Comparison of ENCODE assay signal across 21 cellular contexts in the genomic region with DNA sequence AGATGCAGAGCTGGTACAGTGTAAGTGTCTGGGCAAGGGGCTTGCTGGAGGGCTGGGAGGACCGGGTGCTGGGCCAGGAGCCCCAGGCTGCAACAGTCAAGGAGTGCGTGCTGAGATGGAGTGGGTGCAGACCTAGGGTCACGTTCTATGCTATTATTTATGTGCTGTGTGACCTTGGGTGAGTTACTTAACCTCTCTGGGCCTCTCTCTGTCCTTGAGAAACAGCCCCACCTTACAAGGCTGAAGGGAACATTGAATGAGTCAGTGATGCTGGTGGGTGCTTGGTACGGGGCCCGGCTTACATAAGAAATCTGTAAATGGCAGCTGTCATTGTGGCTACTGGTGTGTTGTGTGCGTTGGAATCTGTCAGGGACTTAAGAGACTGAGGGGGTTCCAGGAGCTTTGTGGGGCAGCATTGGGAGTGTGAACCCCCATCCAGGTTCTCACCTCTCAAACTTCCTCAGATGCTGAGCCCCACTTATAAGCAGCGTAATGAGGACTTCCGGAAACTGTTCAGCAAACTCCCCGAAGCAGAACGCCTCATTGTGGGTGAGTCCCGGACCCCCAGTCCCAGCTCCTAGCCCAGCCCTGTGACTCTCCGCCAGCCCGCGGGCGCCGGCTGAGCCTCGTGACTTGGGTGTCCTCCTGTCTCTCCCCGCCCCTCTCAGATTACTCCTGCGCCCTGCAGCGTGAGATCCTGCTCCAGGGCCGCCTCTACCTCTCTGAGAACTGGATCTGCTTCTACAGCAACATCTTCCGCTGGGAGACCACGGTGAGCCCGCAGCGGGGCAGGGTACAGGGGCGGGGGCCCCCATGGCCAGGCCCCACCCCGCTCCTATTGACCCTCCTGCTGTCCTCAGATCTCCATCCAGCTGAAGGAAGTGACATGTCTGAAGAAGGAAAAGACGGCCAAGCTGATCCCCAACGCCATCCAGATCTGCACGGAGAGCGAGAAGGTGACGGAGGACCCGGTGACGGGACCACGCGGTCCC. TPM values are rescaled to one million over a fixed set of nuclear protein-coding genes. Genes with fewer than 3 reads are reported as not detected.
A peak's percentile ranks its signal among the peaks of the same experiment; 100 is the strongest.
DNase-seq lines count a peak whose midpoint lies in the region; ATAC-seq, FAIRE-seq and TF ChIP-seq lines count a peak whose summit lies in the region.
"Had no signal": no experiment of that assay in that cellular context is flagged by ENCODE, and none has a peak within 500 bp of the region (broad histone marks: within the 10 kb centered on the region; RNA-seq: fewer than 3 reads in every experiment).

No MANE protein-coding gene starts in this region.

- TF ChIP-seq POLR2A in H1 (IDR thresholded peaks at IDR 0.05; ENCODE audit: control extremely low read depth in 1 of 2, low read depth in 2 of 2, low read length in 2 of 2): no peak
- TF ChIP-seq POLR2A in esophagus muscularis mucosa (IDR thresholded peaks at IDR 0.05; ENCODE audit: low read depth): no peak

- no peaks in the 10 kb centered on the region for H3K27me3 Mint-ChIP-seq in activated CD8-positive, alpha-beta memory T cell treated with anti-CD3 and anti-CD28 coated beads, Interleukin-2, amount 10 ng/mL, durations not matched to agents 7 days and 5 days
- H3K27me3 Mint-ChIP-seq in Caco-2 (ENCODE audit: insufficient read depth, unreplicated experiment): no peaks in the 10 kb centered on the region
- H3K27me3 Mint-ChIP-seq in stimulated activated memory B cell treated with anti-CD40 and anti-IgM and Interleukin-4, amounts not matched to agents 10 μg/mL and 1 μg/mL and 100 μg/mL, for 72 hours: no peaks in the 10 kb centered on the region

- H3K27ac Mint-ChIP-seq in activated CD8-positive, alpha-beta memory T cell treated with anti-CD3 and anti-CD28 coated beads, Interleukin-2, amount 10 ng/mL, durations not matched to agents 7 days and 5 days: peak overlapping the region; percentile 31
- peak overlapping the region; percentile 23 for H3K27ac Mint-ChIP-seq in Caco-2 (ENCODE audit: unreplicated experiment)
- peak overlapping the region; percentile 13 for H3K27ac Mint-ChIP-seq in stimulated activated memory B cell treated with anti-CD40 and anti-IgM and Interleukin-4, amounts not matched to agents 10 μg/mL and 1 μg/mL and 100 μg/mL, for 72 hours

- H4K20me1 ChIP-seq in H1 (replicated peaks in 1 of 2; ENCODE audit: control insufficient read depth in 1 of 2, insufficient read depth in 2 of 2, low read length in 2 of 2): peaks cover 14 to 28% of the 10 kb centered on the region in 2 experiments

- peaks cover 40% of the 10 kb centered on the region for H3K36me3 Mint-ChIP-seq in activated CD8-positive, alpha-beta memory T cell treated with anti-CD3 and anti-CD28 coated beads, Interleukin-2, amount 10 ng/mL, durations not matched to agents 7 days and 5 days
- H3K36me3 Mint-ChIP-seq in Caco-2 (ENCODE audit: insufficient read depth, unreplicated experiment): peaks cover 95% of the 10 kb centered on the region
- peaks cover 66% of the 10 kb centered on the region for H3K36me3 Mint-ChIP-seq in stimulated activated memory B cell treated with anti-CD40 and anti-IgM and Interleukin-4, amounts not matched to agents 10 μg/mL and 1 μg/mL and 100 μg/mL, for 72 hours

- no peak overlapping the region for H2BK5ac ChIP-seq in H1 (ENCODE audit: low read depth, low read length)

- H2AFZ ChIP-seq in H1 (ENCODE audit: low read length): no peak overlapping the region

- no peak overlapping the region for H3K4me3 Mint-ChIP-seq in activated CD8-positive, alpha-beta memory T cell treated with anti-CD3 and anti-CD28 coated beads, Interleukin-2, amount 10 ng/mL, durations not matched to agents 7 days and 5 days
- H3K4me3 Mint-ChIP-seq in Caco-2 (ENCODE audit: unreplicated experiment): no peak overlapping the region
- H3K4me3 Mint-ChIP-seq in stimulated activated memory B cell treated with anti-CD40 and anti-IgM and Interleukin-4, amounts not matched to agents 10 μg/mL and 1 μg/mL and 100 μg/mL, for 72 hours: no peak overlapping the region

- H3K4me1 Mint-ChIP-seq in activated CD8-positive, alpha-beta memory T cell treated with anti-CD3 and anti-CD28 coated beads, Interleukin-2, amount 10 ng/mL, durations not matched to agents 7 days and 5 days: peaks cover 51% of the 10 kb centered on the region
- peaks cover 32% of the 10 kb centered on the region for H3K4me1 Mint-ChIP-seq in Caco-2 (ENCODE audit: low read depth, unreplicated experiment)
- H3K4me1 Mint-ChIP-seq in stimulated activated memory B cell treated with anti-CD40 and anti-IgM and Interleukin-4, amounts not matched to agents 10 μg/mL and 1 μg/mL and 100 μg/mL, for 72 hours: peaks cover 57% of the 10 kb centered on the region

- H4K8ac ChIP-seq in H1 (ENCODE audit: extremely low read depth, insufficient read depth, low read length): peak overlapping the region; percentile 53; the same call in 1 of the 2 replicates

- no peak overlapping the region for H3K4ac ChIP-seq in H1 (replicated peaks; ENCODE audit: insufficient read length, low read depth, low read length)

- H2BK20ac ChIP-seq in H1 (ENCODE audit: low read length): no peak overlapping the region

- H3K9ac ChIP-seq in H1 (replicated peaks in 1 of 4; ENCODE audit: extremely low read depth in 1 of 4, low read depth in 3 of 4, low read length in 3 of 4): no peak overlapping the region

- H3K9me3 ChIP-seq in Caco-2 (no peaks in the 10 kb centered on the region), H1 (ENCODE audit: insufficient read depth in 2 of 2, low read depth in 1 of 2, low read length in 1 of 2) (no peaks in the 10 kb centered on the region), esophagus muscularis mucosa (no peaks in the 10 kb centered on the region)
- H3K9me3 ChIP-seq: MG63, prostate gland, vagina had no signal

- H3K23me2 ChIP-seq in H1 (ENCODE audit: low read depth, low read length): no peaks in the 10 kb centered on the region

- peaks cover 2 to 29% of the 10 kb centered on the region in 2 experiments; a peak in 3 of 4 replicates for H3K79me2 ChIP-seq in H1 (ENCODE audit: control insufficient read depth in 1 of 2, insufficient read depth in 2 of 2, low read length in 2 of 2)

- H3K56ac ChIP-seq in H1 (replicated peaks; ENCODE audit: insufficient read length, low read depth, low read length): no peak overlapping the region

- WGBS in H1 (ENCODE audit: extremely low coverage in 1 of 2, insufficient coverage in 1 of 2, insufficient read length in 1 of 2, insufficient replicate concordance in 2 of 2, low coverage in 1 of 2, low lambda C conversion rate in 2 of 2, missing lambda C conversion rate in 1 of 2), 2 experiments: 86% methylated on average over 27 of the region's 36 CpGs; no CpG with 5 or more reads in 1 of the 2 experiments
- 92% methylated on average over 29 of the region's 36 CpGs for WGBS in esophagus muscularis mucosa

- no peak for TF ChIP-seq CTCF in Caco-2 (IDR thresholded peaks at IDR 0.05; ENCODE audit: insufficient read depth in 1 of 2, low read depth in 1 of 2, low read length in 1 of 2, severe bottlenecking in 1 of 2, unreplicated experiment in 1 of 2)
- TF ChIP-seq CTCF in H1 (IDR thresholded peaks at IDR 0.05; ENCODE audit: control extremely low read depth in 1 of 3, insufficient read depth in 1 of 3, low read depth in 1 of 3, low read length in 3 of 3): no peak
- TF ChIP-seq CTCF in esophagus muscularis mucosa (IDR thresholded peaks at IDR 0.05): no peak

- CTCF ChIA-PET in activated CD8-positive, alpha-beta memory T cell treated with anti-CD3 and anti-CD28 coated beads, Interleukin-2, amount 10 ng/mL, durations not matched to agents 7 days and 5 days (lab: Charles Lee): interaction anchor here (1.3 to 8.4 kb wide), 3 partner anchors 8 to 37 kb away, joined by 4 to 97 read pairs (median 38); a partner anchor contains a TSS
- CTCF ChIA-PET in Caco-2 (lab: Charles Lee): interaction anchor here (0.6 kb wide), 1 partner anchor 972 kb away, joined by 3 read pairs; no protein-coding TSS in a partner anchor
- CTCF ChIA-PET in H1 (lab: Charles Lee; ENCODE audit: partially characterized antibody): interaction anchor here (0.6 to 12.2 kb wide), 6 partner anchors 8 to 171 kb away, joined by 3 to 174 read pairs (median 4); no protein-coding TSS in a partner anchor

- H3K14ac ChIP-seq in H1 (ENCODE audit: insufficient read length): no peak overlapping the region

- H3K27ac ChIP-seq in H1 (ENCODE audit: low read depth, low read length) (no peak overlapping the region), esophagus muscularis mucosa (replicated peaks in 1 of 4) (peak overlapping the region in 2 of 4 donors; percentile 48 to 66)
- H3K27ac ChIP-seq: brain microvascular endothelial cell, vagina had no signal

- H2BK15ac ChIP-seq in H1 (ENCODE audit: low read length): no peak overlapping the region

- TF ChIP-seq EP300 in H1 (IDR thresholded peaks at IDR 0.05; ENCODE audit: borderline replicate concordance in 1 of 2, low read depth in 2 of 2, low read length in 2 of 2): no peak
- no peak for TF ChIP-seq EP300 in esophagus muscularis mucosa (IDR thresholded peaks at IDR 0.05)

- no peak for DNase-seq in activated CD8-positive, alpha-beta memory T cell treated with anti-CD3 and anti-CD28 coated beads, Interleukin-2, amount 10 ng/mL, durations not matched to agents 7 days and 5 days
- no peak for DNase-seq in activated CD8-positive, alpha-beta memory T cell treated with anti-CD3 and anti-CD28 coated beads, Interleukin-2, amount 50 U/mL, for 4 hours
- DNase-seq in Caco-2 (no peak), H1 (ENCODE audit: low read depth in 1 of 2, low spot score in 2 of 2) (no peak), NCI-H526 treated with DMSO at 0.1 percent for 48 hours (lab: John Stamatoyannopoulos, UW) (no peak), HCEC 1CT (no peak), esophagus muscularis mucosa (ENCODE audit: extremely low spot score) (no peak)
- DNase-seq: ACHN; activated CD8-positive, alpha-beta memory T cell treated with anti-CD3 and anti-CD28 coated beads, Interleukin-2, amount 50 U/mL, for 48 hours; activated naive CD4-positive, alpha-beta T cell; brain microvascular endothelial cell; left ventricle myocardium superior; MG63; NCI-H1694 treated with DMSO at 0.1 percent for 48 hours; stimulated activated naive CD4-positive, alpha-beta T cell; T-helper 1 cell had no signal

- no peak overlapping the region for H2BK12ac ChIP-seq in H1 (ENCODE audit: low read depth, low read length)

- POLR2A ChIA-PET in Caco-2 (lab: Charles Lee): interaction anchor here (0.6 kb wide), 1 partner anchor 12 kb away, joined by 3 read pairs; no protein-coding TSS in a partner anchor
- POLR2A ChIA-PET in H1 (lab: Charles Lee; ENCODE audit: partially characterized antibody): interaction anchor here (0.6 to 24.8 kb wide), 7 partner anchors 5 to 790 kb away, joined by 3 to 366 read pairs (median 4); a partner anchor contains a TSS

- ATAC-seq in activated CD8-positive, alpha-beta memory T cell treated with anti-CD3 and anti-CD28 coated beads, Interleukin-2, amount 10 ng/mL, durations not matched to agents 7 days and 5 days: no peak
- no peak for ATAC-seq in stimulated activated memory B cell treated with anti-CD40 and anti-IgM and Interleukin-4, amounts not matched to agents 10 μg/mL and 1 μg/mL and 100 μg/mL, for 72 hours

- TF ChIP-seq RAD21 in H1 (IDR thresholded peaks at IDR 0.05 in 1 of 2, conservative IDR thresholded peaks at IDR 0.05 in 1 of 2; ENCODE audit: low read depth in 2 of 2, low read length in 2 of 2): no peak

- H3K36me3 ChIP-seq in Caco-2 (ENCODE audit: control insufficient read depth, insufficient read depth, low read length) (peaks cover 11% of the 10 kb centered on the region), H1 (ENCODE audit: control insufficient read depth in 2 of 4, insufficient read depth in 4 of 4, low read length in 3 of 4) (peaks cover 32 to 64% (median 52%) of the 10 kb centered on the region in 4 experiments), esophagus muscularis mucosa (peaks cover 10 to 78% (median 64%) of the 10 kb centered on the region in 4 donors)

- no peak overlapping the region for H4K5ac ChIP-seq in H1 (ENCODE audit: insufficient read length, low read depth, low read length)

- no peak overlapping the region for H3K4me2 ChIP-seq in H1 (ENCODE audit: insufficient read depth in 1 of 2, low read depth in 2 of 2, low read length in 2 of 2)

- H3K9me3 Mint-ChIP-seq in activated CD8-positive, alpha-beta memory T cell treated with anti-CD3 and anti-CD28 coated beads, Interleukin-2, amount 10 ng/mL, durations not matched to agents 7 days and 5 days (ENCODE audit: low read depth): no peaks in the 10 kb centered on the region
- H3K9me3 Mint-ChIP-seq in Caco-2 (ENCODE audit: unreplicated experiment): no peaks in the 10 kb centered on the region
- no peaks in the 10 kb centered on the region for H3K9me3 Mint-ChIP-seq in stimulated activated memory B cell treated with anti-CD40 and anti-IgM and Interleukin-4, amounts not matched to agents 10 μg/mL and 1 μg/mL and 100 μg/mL, for 72 hours

- no peaks in the 10 kb centered on the region for H3K27me3 ChIP-seq in Caco-2 (replicated peaks; ENCODE audit: control insufficient read depth, insufficient read depth, low read length)
- H3K27me3 ChIP-seq in H1 (replicated peaks in 1 of 4; ENCODE audit: control insufficient read depth in 3 of 4, extremely low read depth in 1 of 4, insufficient read depth in 3 of 4, low read length in 3 of 4): no peaks in the 10 kb centered on the region
- no peaks in the 10 kb centered on the region for H3K27me3 ChIP-seq in esophagus muscularis mucosa
- H3K27me3 ChIP-seq: brain microvascular endothelial cell, MG63, vagina had no signal

- H4K91ac ChIP-seq in H1 (replicated peaks; ENCODE audit: insufficient read length, low read length): no peak overlapping the region

- no peak overlapping the region for H2AK5ac ChIP-seq in H1 (ENCODE audit: low read depth, low read length)

- peaks cover 8% of the 10 kb centered on the region for H3K79me1 ChIP-seq in H1 (ENCODE audit: low read depth, low read length)

- BruUV-seq in Caco-2 (replicated peaks; lab: Mats Ljungman, UMichigan): no TSS peak

- H3K4me3 ChIP-seq in Caco-2 (ENCODE audit: low read depth, low read length) (no peak overlapping the region), H1 (ENCODE audit: extremely low read depth in 1 of 4, insufficient read depth in 2 of 4, low read depth in 3 of 4, low read length in 4 of 4) (no peak overlapping the region), esophagus muscularis mucosa (no peak overlapping the region)
- H3K4me3 ChIP-seq: MG63, prostate gland, vagina had no signal

- FAIRE-seq in H1 (lab: Jason Lieb, UNC): no peak

- H3K18ac ChIP-seq in H1 (ENCODE audit: extremely low read depth, low read length): no peak overlapping the region

- intact Hi-C loops in Caco-2 (cut with micrococcal nuclease; ENCODE audit: unreplicated experiment) (no loop called here), esophagus muscularis mucosa (cut with DNase I) (no loop called here)

- no peak overlapping the region for H2BK120ac ChIP-seq in H1 (replicated peaks; ENCODE audit: low read depth, low read length)

- H3K23ac ChIP-seq in H1 (ENCODE audit: insufficient read length): no peak overlapping the region

- H3K4me1 ChIP-seq in Caco-2 (peaks cover 25% of the 10 kb centered on the region), H1 (replicated peaks in 1 of 4; ENCODE audit: control insufficient read depth in 3 of 4, insufficient read depth in 4 of 4, low read length in 3 of 4) (0 out of 7 replicates have a peak, but pooled peaks cover 0 to under 1% (median 0%) of the 10 kb centered on the region in 4 experiments), esophagus muscularis mucosa (peaks cover 43 to 66% (median 54%) of the 10 kb centered on the region in 4 donors)

RNA-seq across cellular contexts. Expression of a gene that starts 9.6 kb away (rescaled TPM):
- total RNA-seq in activated CD8-positive, alpha-beta memory T cell treated with anti-CD3 and anti-CD28 coated beads, Interleukin-2, amount 10 ng/mL, durations not matched to agents 7 days and 5 days: 100 to 1,000 TPM; 109 to 127 TPM
- total RNA-seq in Caco-2 (2022) (110 and 132 TPM in 2 replicates), esophagus muscularis mucosa (10 to 100 TPM; 27.8 to 55.3 (median 52.1) TPM)
- 152 and 154 TPM in 2 replicates for total RNA-seq in H1 (2021; fragmentation: NEBNext Ultra II Directional; extraction: Animal tissue kit (Norgen Biotek cat#: 25700))
- polyA plus RNA-seq in H1 (2011; rRNA removed): 113 and 176 TPM in 2 replicates
- polyA plus RNA-seq in H1 (2011; cell fraction: cytosol; rRNA removed): 103 TPM
- polyA plus RNA-seq in H1 (2011; cell fraction: nucleus; rRNA removed): 333 TPM
- 101 to 139 TPM (median 129 TPM) in 4 replicates for polyA plus RNA-seq in H1 (2012, experiment 1 of 2)
- 109 TPM for polyA plus RNA-seq in H1 (2012, experiment 2 of 2)
- 139 TPM for polyA plus RNA-seq in H1 (2013, experiment 1 of 2)
- polyA plus RNA-seq in H1 (2013, experiment 2 of 2): 137 TPM
- 113 and 127 TPM in 2 replicates for polyA minus RNA-seq in H1 (2011; rRNA and poly(A)+ RNA removed)
- 87.8 TPM for polyA minus RNA-seq in H1 (2011; cell fraction: cytosol; rRNA and poly(A)+ RNA removed)
- 91.4 TPM for polyA minus RNA-seq in H1 (2011; cell fraction: nucleus; rRNA and poly(A)+ RNA removed)

RNA-seq across cellular contexts. Expression of a gene that starts 20.6 kb away (rescaled TPM):
- under 1 TPM; 0.26 to 0.37 TPM for total RNA-seq in activated CD8-positive, alpha-beta memory T cell treated with anti-CD3 and anti-CD28 coated beads, Interleukin-2, amount 10 ng/mL, durations not matched to agents 7 days and 5 days
- total RNA-seq in Caco-2 (2022): 1.7 and 1.9 TPM in 2 replicates
- 3.3 and 3.5 TPM in 2 replicates for total RNA-seq in H1 (2021; fragmentation: NEBNext Ultra II Directional; extraction: Animal tissue kit (Norgen Biotek cat#: 25700))
- polyA plus RNA-seq in H1 (2011; rRNA removed): 3.1 and 4.1 TPM in 2 replicates
- 3.9 TPM for polyA plus RNA-seq in H1 (2011; cell fraction: cytosol; rRNA removed)
- 8.6 TPM for polyA plus RNA-seq in H1 (2011; cell fraction: nucleus; rRNA removed)
- 2.8 to 4.5 TPM (median 3.7 TPM) in 4 replicates for polyA plus RNA-seq in H1 (2012, experiment 1 of 2)
- polyA plus RNA-seq in H1 (2012, experiment 2 of 2): 2.3 TPM
- polyA plus RNA-seq in H1 (2013, experiment 1 of 2): 1.9 TPM
- polyA plus RNA-seq in H1 (2013, experiment 2 of 2): 1.7 TPM
- 1.5 and 4.7 TPM in 2 replicates for polyA minus RNA-seq in H1 (2011; rRNA and poly(A)+ RNA removed)
- polyA minus RNA-seq in H1 (2011; cell fraction: cytosol; rRNA and poly(A)+ RNA removed): 3.4 TPM
- polyA minus RNA-seq in H1 (2011; cell fraction: nucleus; rRNA and poly(A)+ RNA removed): 3.0 TPM
- total RNA-seq in esophagus muscularis mucosa: 10 to 100 TPM in 3 of 4 donors, 1 to 10 TPM in 1; 8.3 to 15.7 (median 12.8) TPM

RNA-seq across cellular contexts. Expression of a gene that starts 31.8 kb away (rescaled TPM):
- not detected for total RNA-seq in activated CD8-positive, alpha-beta memory T cell treated with anti-CD3 and anti-CD28 coated beads, Interleukin-2, amount 10 ng/mL, durations not matched to agents 7 days and 5 days
- total RNA-seq in Caco-2 (2022) (20.8 and 21.1 TPM in 2 replicates), esophagus muscularis mucosa (under 1 TPM in 3 of 4 donors, not detected in 1; 0.33 to 0.86 (median 0.58) TPM)
- 12.3 and 14.7 TPM in 2 replicates for total RNA-seq in H1 (2021; fragmentation: NEBNext Ultra II Directional; extraction: Animal tissue kit (Norgen Biotek cat#: 25700))
- 33.7 and 49.9 TPM in 2 replicates for polyA plus RNA-seq in H1 (2011; rRNA removed)
- 32.0 TPM for polyA plus RNA-seq in H1 (2011; cell fraction: cytosol; rRNA removed)
- 86.2 TPM for polyA plus RNA-seq in H1 (2011; cell fraction: nucleus; rRNA removed)
- polyA plus RNA-seq in H1 (2012, experiment 1 of 2): 8.3 to 24.9 TPM (median 19.7 TPM) in 4 replicates
- 19.5 TPM for polyA plus RNA-seq in H1 (2012, experiment 2 of 2)
- polyA plus RNA-seq in H1 (2013, experiment 1 of 2): 14.3 TPM
- polyA plus RNA-seq in H1 (2013, experiment 2 of 2): 13.3 TPM
- 6.3 and 7.6 TPM in 2 replicates for polyA minus RNA-seq in H1 (2011; rRNA and poly(A)+ RNA removed)
- polyA minus RNA-seq in H1 (2011; cell fraction: cytosol; rRNA and poly(A)+ RNA removed): 16.4 TPM
- 19.0 TPM for polyA minus RNA-seq in H1 (2011; cell fraction: nucleus; rRNA and poly(A)+ RNA removed)
- total RNA-seq: myocyte, NCI-H460, vagina had no signal

RNA-seq across cellular contexts. Expression of a gene that starts 45.7 kb away (rescaled TPM):
- 10 to 100 TPM; 13.5 to 15.3 TPM for total RNA-seq in activated CD8-positive, alpha-beta memory T cell treated with anti-CD3 and anti-CD28 coated beads, Interleukin-2, amount 10 ng/mL, durations not matched to agents 7 days and 5 days
- total RNA-seq in Caco-2 (2022) (4.5 and 5.6 TPM in 2 replicates), esophagus muscularis mucosa (1 to 10 TPM; 4.6 to 8.4 (median 6.4) TPM)
- 6.0 and 7.2 TPM in 2 replicates for total RNA-seq in H1 (2021; fragmentation: NEBNext Ultra II Directional; extraction: Animal tissue kit (Norgen Biotek cat#: 25700))
- polyA plus RNA-seq in H1 (2011; rRNA removed): 1.9 and 2.5 TPM in 2 replicates
- polyA plus RNA-seq in H1 (2011; cell fraction: cytosol; rRNA removed): 2.6 TPM
- polyA plus RNA-seq in H1 (2011; cell fraction: nucleus; rRNA removed): 3.6 TPM
- 2.9 to 3.2 TPM (median 3.1 TPM) in 4 replicates for polyA plus RNA-seq in H1 (2012, experiment 1 of 2)
- 1.9 TPM for polyA plus RNA-seq in H1 (2012, experiment 2 of 2)
- polyA plus RNA-seq in H1 (2013, experiment 1 of 2): 2.8 TPM
- polyA plus RNA-seq in H1 (2013, experiment 2 of 2): 2.8 TPM
- 17.4 and 19.9 TPM in 2 replicates for polyA minus RNA-seq in H1 (2011; rRNA and poly(A)+ RNA removed)
- polyA minus RNA-seq in H1 (2011; cell fraction: cytosol; rRNA and poly(A)+ RNA removed): 5.2 TPM
- 16.5 TPM for polyA minus RNA-seq in H1 (2011; cell fraction: nucleus; rRNA and poly(A)+ RNA removed)
